In genomic region chr3:29521751-29522150, GRCh38 we compare ENCODE assay signal across 23 cellular contexts.
"Had no signal": no experiment of that assay in that cellular context is flagged by ENCODE, and none has a peak within 500 bp of the region (broad histone marks: within the 10 kb centered on the region; RNA-seq: fewer than 3 reads in every experiment).

No MANE protein-coding gene starts in this region.

- H3K27me3 ChIP-seq: esophagus squamous epithelium, gastroesophageal sphincter, stomach, suprapubic skin, tibial nerve had no signal

- H3K27ac ChIP-seq: esophagus squamous epithelium, gastroesophageal sphincter, stomach, suprapubic skin had no signal

- H3K9me3 ChIP-seq: esophagus squamous epithelium, gastroesophageal sphincter, stomach, suprapubic skin, tibial nerve had no signal

- H3K36me3 ChIP-seq: esophagus squamous epithelium, gastroesophageal sphincter, stomach, suprapubic skin, tibial nerve had no signal

- DNase-seq: activated CD4-positive, alpha-beta T cell treated with anti-CD3 and anti-CD28 coated beads for 1 hour; activated CD4-positive, alpha-beta T cell treated with anti-CD3 and anti-CD28 coated beads, Interleukin-2, amount 50 U/mL, for 1 hour; activated naive CD4-positive, alpha-beta T cell; activated naive CD8-positive, alpha-beta T cell treated with anti-CD3 and anti-CD28 coated beads, Interleukin-2, amount 10 ng/mL, durations not matched to agents 7 days and 5 days; activated T-cell treated with anti-CD3 and anti-CD28 coated beads, Interleukin-2, amount 50 U/mL, for 1 hour; amygdala; cerebellar nuclear complex; esophagus squamous epithelium; head of caudate nucleus; islet precursor cell; left colon; naive thymus-derived CD8-positive, alpha-beta T cell; retina; stimulated activated CD4-positive, alpha-beta T cell treated with anti-CD3 and anti-CD28 coated beads, Interleukin-1b, Interleukin-23, amount 100 ng/mL, for 48 hours; stomach; T-helper 1 cell had no signal

- ATAC-seq: activated T-helper 17 cell treated with anti-CD3 and anti-CD28 coated beads, Interleukin-2, amount 50 U/mL, for 72 hours; gastroesophageal sphincter; left colon; naive thymus-derived CD8-positive, alpha-beta T cell; stimulated activated effector memory CD8-positive, alpha-beta T cell treated with anti-CD3 and anti-CD28 coated beads, Interleukin-12 subunit alpha, Interleukin-12 subunit beta, amount 100 ng/mL, for 72 hours had no signal

- H3K4me3 ChIP-seq: coronary artery, esophagus squamous epithelium, gastroesophageal sphincter, lung, stomach, suprapubic skin, tibial nerve had no signal
